8 cellular contexts compared by ENCODE assay signal in genomic region chrX:48573690-48574269, GRCh38. TPM values are rescaled to one million over a fixed set of nuclear protein-coding genes. Genes with fewer than 3 reads are reported as not detected.
DNase-seq lines count a peak whose midpoint lies in the region; ATAC-seq and TF ChIP-seq lines count a peak whose summit lies in the region.

No MANE protein-coding gene starts in this region.

- peak overlapping the region; percentile 90 for H3K4me3 ChIP-seq in foreskin fibroblast (ENCODE audit: low read depth in 1 of 2, low read length in 2 of 2)

- peaks cover 23% of the 10 kb centered on the region for H3K36me3 Mint-ChIP-seq in osteocyte (ENCODE audit: unreplicated experiment)

- peak; percentile 3 for ATAC-seq in GM19467 (IDR thresholded peaks at IDR 0.05; ENCODE audit: unreplicated experiment)
- ATAC-seq in HG03135 (IDR thresholded peaks at IDR 0.05; ENCODE audit: unreplicated experiment) = no peak

- peak overlapping the region; percentile 99 for H3K27ac Mint-ChIP-seq in osteocyte (ENCODE audit: unreplicated experiment)

- no peaks in the 10 kb centered on the region for H3K27me3 Mint-ChIP-seq in osteocyte (ENCODE audit: unreplicated experiment)

- peak overlapping the region; percentile 97 for H3K4me3 Mint-ChIP-seq in osteocyte (ENCODE audit: unreplicated experiment)

- peaks cover 10% of the 10 kb centered on the region for H3K4me1 Mint-ChIP-seq in osteocyte (ENCODE audit: unreplicated experiment)

- DNase-seq in NCI-H2029 (lab: John Stamatoyannopoulos, UW) = peak; percentile 77
- peak; percentile 3 for DNase-seq in activated CD8-positive, alpha-beta memory T cell treated with anti-CD3 and anti-CD28 coated beads, Interleukin-2, amount 50 U/mL, for 1 hour (ENCODE audit: extremely low read depth)
- DNase-seq in foreskin fibroblast = no peak
- DNase-seq in osteocyte (ENCODE audit: extremely low spot score, unreplicated experiment) = no peak
- DNase-seq in NAMALWA (ENCODE audit: low spot score) = no peak
- DNase-seq in retina = no peak

- no peak for TF ChIP-seq CTCF in foreskin fibroblast (IDR thresholded peaks at IDR 0.05; ENCODE audit: low read depth, low read length)
- no peak for TF ChIP-seq CTCF in osteocyte (IDR thresholded peaks at IDR 0.05)

- no peaks in the 10 kb centered on the region for H3K9me3 Mint-ChIP-seq in osteocyte (ENCODE audit: unreplicated experiment)

RNA-seq across cellular contexts. Expression of gene RBM3, which starts 0.5 kb away (rescaled TPM):
- total RNA-seq in osteocyte = 298 and 325 TPM in 2 replicates

RNA-seq across cellular contexts. Expression of gene WDR13, which starts 23.5 kb away (rescaled TPM):
- total RNA-seq in osteocyte = 89.9 and 97.8 TPM in 2 replicates

RNA-seq across cellular contexts. Expression of gene TBC1D25, which starts 34.3 kb away (rescaled TPM):
- 16.4 and 19.9 TPM in 2 replicates for total RNA-seq in osteocyte

RNA-seq across cellular contexts. Expression of gene EBP, which starts 52.2 kb away (rescaled TPM):
- total RNA-seq in osteocyte = 39.3 and 42.5 TPM in 2 replicates

Comparison
In these comparisons a context has a peak if more than half of its experiments do, and no peak if none do; other contexts are left out.
1. DNase-seq: peak in NCI-H2029 (single experiment) and activated CD8-positive, alpha-beta memory T cell treated with anti-CD3 and anti-CD28 coated beads, Interleukin-2, amount 50 U/mL, for 1 hour (single experiment); none in foreskin fibroblast (0 of 2), osteocyte (single experiment), NAMALWA (single experiment) and retina (single experiment).